Comparison of ENCODE assay signal across 16 cellular contexts in genomic region chr12:14560904-14561574, GRCh38. TPM values are rescaled to one million over a fixed set of nuclear protein-coding genes. Genes with fewer than 3 reads are reported as not detected.
"Had no signal": no experiment of that assay in that cellular context is flagged by ENCODE, and none has a peak within 500 bp of the region (broad histone marks: within the 10 kb centered on the region; RNA-seq: fewer than 3 reads in every experiment).

No MANE protein-coding gene starts in this region.

- H3K4me2 ChIP-seq: neural progenitor cell had no signal

- H3K4me3 Mint-ChIP-seq: activated CD8-positive, alpha-beta T cell treated with anti-CD3 and anti-CD28 coated beads, Interleukin-2, amount 10 ng/mL, durations not matched to agents 7 days and 5 days; activated T-helper 1 cell treated with anti-CD3 and anti-CD28 coated beads, Interleukin-12 subunit alpha, Interleukin-12 subunit beta, Interleukin-2, Interleukin-4 antibody, amounts not matched to agents 30 ng/mL and 10 ng/mL and 1 ng/mL, durations not matched to agents 14 hours and 24 hours and 36 hours; neural progenitor cell; WTC11 had no signal

- DNase-seq: activated CD4-positive, alpha-beta T cell treated with anti-CD3 and anti-CD28 coated beads for 48 hours; activated CD8-positive, alpha-beta memory T cell treated with anti-CD3 and anti-CD28 coated beads, Interleukin-2, amount 50 U/mL, for 48 hours; activated CD8-positive, alpha-beta T cell treated with anti-CD3 and anti-CD28 coated beads, Interleukin-2, amount 10 ng/mL, durations not matched to agents 7 days and 5 days; activated naive CD4-positive, alpha-beta T cell; caudate nucleus; effector memory CD4-positive, alpha-beta T cell; retina; tibial artery had no signal

- H3K9me3 ChIP-seq: tibial artery, vagina had no signal

- ATAC-seq: activated CD8-positive, alpha-beta T cell treated with anti-CD3 and anti-CD28 coated beads, Interleukin-2, amount 10 ng/mL, durations not matched to agents 7 days and 5 days; WTC11 had no signal

- H3K36me3 Mint-ChIP-seq: neural progenitor cell had no signal

- H3K27me3 ChIP-seq: tibial artery, vagina had no signal

- H3K4me1 ChIP-seq: neural progenitor cell, tibial artery, vagina had no signal

- H3K9me3 Mint-ChIP-seq: activated T-helper 1 cell treated with anti-CD3 and anti-CD28 coated beads, Interleukin-12 subunit alpha, Interleukin-12 subunit beta, Interleukin-2, Interleukin-4 antibody, amounts not matched to agents 30 ng/mL and 10 ng/mL and 1 ng/mL, durations not matched to agents 14 hours and 24 hours and 36 hours had no signal

- H3K36me3 ChIP-seq: neural progenitor cell, tibial artery, vagina had no signal

- FAIRE-seq: astrocyte had no signal

- H3K4me1 Mint-ChIP-seq: neural progenitor cell had no signal

- H3K27ac Mint-ChIP-seq: activated CD8-positive, alpha-beta T cell treated with anti-CD3 and anti-CD28 coated beads, Interleukin-2, amount 10 ng/mL, durations not matched to agents 7 days and 5 days; activated T-helper 1 cell treated with anti-CD3 and anti-CD28 coated beads, Interleukin-12 subunit alpha, Interleukin-12 subunit beta, Interleukin-2, Interleukin-4 antibody, amounts not matched to agents 30 ng/mL and 10 ng/mL and 1 ng/mL, durations not matched to agents 14 hours and 24 hours and 36 hours; neural progenitor cell; WTC11 had no signal

- H3K27ac ChIP-seq: coronary artery, neural progenitor cell, skin epidermis, tibial artery, vagina had no signal

- H2AFZ ChIP-seq: neural progenitor cell had no signal

- H3K4me3 ChIP-seq: coronary artery, neural progenitor cell, skin epidermis, tibial artery, vagina had no signal

RNA-seq across cellular contexts. Expression of gene PLBD1, which starts 6.6 kb away (rescaled TPM):
- total RNA-seq: activated CD8-positive, alpha-beta T cell treated with anti-CD3 and anti-CD28 coated beads, Interleukin-2, amount 10 ng/mL, durations not matched to agents 7 days and 5 days; activated T-helper 1 cell treated with anti-CD3 and anti-CD28 coated beads, Interleukin-12 subunit alpha, Interleukin-12 subunit beta, Interleukin-2, Interleukin-4 antibody, amounts not matched to agents 30 ng/mL and 10 ng/mL and 1 ng/mL, durations not matched to agents 14 hours and 24 hours and 36 hours; T-helper 1 cell treated with Interleukin-12 subunit alpha and Interleukin-12 subunit beta and Interleukin-4 antibody, amounts not matched to agents 30 ng/mL and 1 ng/mL, for 36 hours had no signal
